8 cellular contexts compared by ENCODE assay signal in the genomic region with DNA sequence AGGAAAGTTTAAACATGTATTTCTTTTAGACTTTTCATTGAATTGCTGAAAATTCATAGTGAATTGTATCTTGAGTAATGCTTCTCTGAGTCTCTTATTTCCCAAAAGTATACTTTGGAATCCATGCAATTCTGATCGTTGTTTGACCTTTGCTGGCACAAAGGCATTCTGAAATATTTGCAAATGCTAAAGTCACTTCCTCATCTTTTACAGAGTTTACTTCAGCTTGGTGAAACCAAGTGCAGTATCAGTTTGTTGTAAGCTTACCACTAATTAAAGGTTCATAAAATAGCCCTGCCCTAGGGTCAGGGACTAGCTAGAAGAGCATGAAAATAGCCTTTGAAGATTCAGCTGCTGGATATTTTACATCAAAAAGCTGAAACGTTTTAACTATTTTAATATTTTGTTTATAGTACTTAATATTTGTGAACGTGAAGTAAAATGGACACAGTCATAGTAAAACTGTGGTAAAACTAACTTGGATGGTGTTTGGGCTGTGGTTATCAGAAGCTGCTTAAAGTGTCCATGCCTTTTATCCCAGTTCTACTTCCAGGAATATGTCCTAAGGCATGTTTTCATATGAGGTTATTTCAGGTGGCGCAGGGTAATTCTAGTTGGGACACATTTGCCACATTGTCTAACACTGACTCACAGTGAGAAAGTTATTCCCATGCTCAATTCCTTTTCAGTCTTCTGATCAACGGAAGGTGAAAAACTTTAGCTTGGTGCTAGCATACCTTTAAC. TPM values are rescaled to one million over a fixed set of nuclear protein-coding genes. Genes with fewer than 3 reads are reported as not detected.
A peak's percentile ranks its signal among the peaks of the same experiment; 100 is the strongest.
DNase-seq lines count a peak whose midpoint lies in the region; ATAC-seq and TF ChIP-seq lines count a peak whose summit lies in the region.

No MANE protein-coding gene starts in this region.

- WGBS in body of pancreas, 2 donors, result 29 to 38% methylated on average over 5 of the region's 5 CpGs

- intact Hi-C loops in CD4-positive, alpha-beta memory T cell (cut with micrococcal nuclease), result loop anchor here (5.0 kb wide), 1 partner anchor 42 kb away; no protein-coding TSS in a partner anchor
- intact Hi-C loops in body of pancreas (cut with DNase I), result loop anchor here (5.0 kb wide), 1 partner anchor 77 kb away; the partner anchor contains the start of gene IRF1

- H3K36me3 ChIP-seq in CD4-positive, alpha-beta memory T cell (ENCODE audit: insufficient read depth, low read length), result no peaks in the 10 kb centered on the region
- H3K36me3 ChIP-seq in KOPT-K1 (ENCODE audit: insufficient read depth, low read length) (peaks cover 49% of the 10 kb centered on the region), body of pancreas (replicated peaks in 1 of 2; ENCODE audit: insufficient read depth in 1 of 2, low read depth in 2 of 2) (no peaks in the 10 kb centered on the region)

- TF ChIP-seq CTCF in body of pancreas (IDR thresholded peaks at IDR 0.05), result no peak

- POLR2A ChIA-PET in CD4-positive, alpha-beta memory T cell (lab: Charles Lee; ENCODE audit: partially characterized antibody), result interaction anchor here (0.9 to 6.3 kb wide), 18 partner anchors 9 to 333 kb away, joined by 3 to 177 read pairs (median 6); partner anchors contain the start of genes CCNI2 and IRF1

- no peaks in the 10 kb centered on the region for H3K27me3 Mint-ChIP-seq in CD4-positive, alpha-beta memory T cell

- peak overlapping the region; percentile 38 for H3K27ac ChIP-seq in CD4-positive, alpha-beta memory T cell (ENCODE audit: low read depth, low read length)
- H3K27ac ChIP-seq in KOPT-K1 (ENCODE audit: low read depth, low read length, poor library complexity, severe bottlenecking) (peak overlapping the region; percentile 98), body of pancreas (peak overlapping the region; percentile 26 to 99 (median 64))

- H3K4me1 Mint-ChIP-seq in CD4-positive, alpha-beta memory T cell, result peaks cover 58 to 92% (median 73%) of the 10 kb centered on the region in 4 donors

- no peaks in the 10 kb centered on the region for H3K9me3 ChIP-seq in CD4-positive, alpha-beta memory T cell (ENCODE audit: control insufficient read depth in 1 of 2, low read length in 2 of 2)
- H3K9me3 ChIP-seq in KOPT-K1 (ENCODE audit: insufficient read depth, low read length, poor library complexity, severe bottlenecking) (no peaks in the 10 kb centered on the region), body of pancreas (no peaks in the 10 kb centered on the region)

- H3K36me3 Mint-ChIP-seq in CD4-positive, alpha-beta memory T cell, result peaks cover 26 to 56% of the 10 kb centered on the region in 2 donors

- CTCF ChIA-PET in CD4-positive, alpha-beta memory T cell (lab: Charles Lee; ENCODE audit: partially characterized antibody), result interaction anchor here (1.1 to 6.2 kb wide), 13 partner anchors 9 to 91 kb away, joined by 3 to 70 read pairs (median 12); partner anchors contain the start of gene IRF1

- no peaks in the 10 kb centered on the region for H3K27me3 ChIP-seq in CD4-positive, alpha-beta memory T cell (ENCODE audit: insufficient read depth, low read length)
- no peaks in the 10 kb centered on the region for H3K27me3 ChIP-seq in body of pancreas

- H3K4me3 Mint-ChIP-seq in CD4-positive, alpha-beta memory T cell, result peak overlapping the region; percentile 47 to 99 (median 77)

- peak in 2 of 3 donors; percentile 13 to 22 for TF ChIP-seq POLR2A in body of pancreas (IDR thresholded peaks at IDR 0.05)

- H3K4me1 ChIP-seq in CD4-positive, alpha-beta memory T cell (ENCODE audit: insufficient read depth, low read length), result peaks cover 78% of the 10 kb centered on the region
- H3K4me1 ChIP-seq in body of pancreas, result peaks cover 61% of the 10 kb centered on the region

- no peak for ATAC-seq in body of pancreas
- no peak for ATAC-seq in HG03432 (IDR thresholded peaks at IDR 0.05; ENCODE audit: unreplicated experiment)
- ATAC-seq in HG03135 (IDR thresholded peaks at IDR 0.05; ENCODE audit: unreplicated experiment), result no peak

- peak overlapping the region; percentile 0 to 12 for H3K4me3 ChIP-seq in CD4-positive, alpha-beta memory T cell (ENCODE audit: low read length in 2 of 2)
- no peak overlapping the region for H3K4me3 ChIP-seq in body of pancreas

- DNase-seq in CD4-positive, alpha-beta memory T cell, result no peak
- DNase-seq in body of pancreas (peak in 1 of 4 donors; percentile 40), myocyte (ENCODE audit: low read depth) (peak; percentile 59), COLO829 (ENCODE audit: low spot score) (no peak), NK-92 (lab: John Stamatoyannopoulos, UW; ENCODE audit: unreplicated experiment) (no peak)

- H3K9me3 Mint-ChIP-seq in CD4-positive, alpha-beta memory T cell, result peaks cover 0 to 4% (median 0%) of the 10 kb centered on the region in 8 donors

- H3K27ac Mint-ChIP-seq in CD4-positive, alpha-beta memory T cell, result peak overlapping the region; percentile 88 to 100 (median 89)

RNA-seq across cellular contexts. Expression of gene SLC22A5, which starts 45.3 kb away (rescaled TPM):
- total RNA-seq in CD4-positive, alpha-beta memory T cell, result 1 to 10 TPM; 8.9 to 10.0 TPM
- 1 to 10 TPM; 1.9 to 2.9 TPM for polyA plus RNA-seq in CD4-positive, alpha-beta memory T cell
- 10 to 100 TPM; 21.3 to 30.3 TPM for total RNA-seq in body of pancreas
- 4.8 and 13.4 TPM in 2 replicates for total RNA-seq in myocyte
- 13.1 TPM for polyA plus RNA-seq in myocyte (2012)

Comparison
In these comparisons a context has a peak if more than half of its experiments do, and no peak if none do; other contexts are left out.
1. H3K27ac ChIP-seq: peak in every context shown above with its lines; median percentile 98 in KOPT-K1; 64 in body of pancreas; 38 in CD4-positive, alpha-beta memory T cell.
2. H3K4me3 ChIP-seq: peak in CD4-positive, alpha-beta memory T cell (2 of 2); none in body of pancreas (0 of 2).